In genomic region chr18:48022531-48023330, GRCh38 we compare ENCODE assay signal across 8 cellular contexts.
A peak's percentile ranks its signal among the peaks of the same experiment; 100 is the strongest.
DNase-seq lines count a peak whose midpoint lies in the region; ATAC-seq, FAIRE-seq and TF ChIP-seq lines count a peak whose summit lies in the region.

No MANE protein-coding gene starts in this region.

- DNase-seq in AG09319 (ENCODE audit: extremely low read depth, low read depth), result no peak
- peak; percentile 31 for DNase-seq in GM12892 (ENCODE audit: insufficient read length)
- DNase-seq in NCI-H1436 treated with DMSO at 0.1 percent for 48 hours (lab: John Stamatoyannopoulos, UW), result peak; percentile 28
- peak; percentile 58 for DNase-seq in SK-N-SH
- DNase-seq in epithelial cell of prostate (ENCODE audit: low read depth, low spot score), result no peak
- DNase-seq in mucosa of descending colon, result peak in 1 of 3 donors; percentile 49
- DNase-seq in stimulated activated CD4-positive, alpha-beta T cell treated with anti-CD3 and anti-CD28 coated beads, Interleukin-2, amount 100 ng/mL, for 48 hours, result no peak

- H3K79me2 ChIP-seq in SK-N-SH (ENCODE audit: insufficient read depth), result no peaks in the 10 kb centered on the region

- H3K36me3 ChIP-seq in SK-N-SH (replicated peaks in 1 of 2; ENCODE audit: control insufficient read depth in 1 of 2, insufficient read depth in 2 of 2, low read length in 1 of 2), result no peaks in the 10 kb centered on the region
- H3K36me3 ChIP-seq in mucosa of descending colon (ENCODE audit: low read depth), result no peaks in the 10 kb centered on the region

- H3K9me3 ChIP-seq in SK-N-SH, result no peaks in the 10 kb centered on the region
- H3K9me3 ChIP-seq in mucosa of descending colon, result no peaks in the 10 kb centered on the region

- POLR2A ChIA-PET in SK-N-SH (lab: Yijun Ruan, JAX), result interaction anchor here (0.9 to 1.0 kb wide), 2 partner anchors 15 to 419 kb away, joined by 3 read pairs; no protein-coding TSS in a partner anchor

- H3K9me2 ChIP-seq in SK-N-SH, result no peaks in the 10 kb centered on the region

- TF ChIP-seq RAD21 in SK-N-SH (IDR thresholded peaks at IDR 0.05; ENCODE audit: low read length), result peak; percentile 77

- intact Hi-C loops in mucosa of descending colon (cut with DNase I, micrococcal nuclease), result loop anchor here (5.0 to 10.0 kb wide), 3 partner anchors 248 to 422 kb away; no protein-coding TSS in a partner anchor

- H3K27ac ChIP-seq in SK-N-SH (ENCODE audit: low read depth in 2 of 2, low read length in 1 of 2) (peak overlapping the region; percentile 45 to 97), epithelial cell of prostate (peak overlapping the region; percentile 49)

- peak; percentile 53 for FAIRE-seq in GM12892 (lab: Jason Lieb, UNC)

- H3K4me1 ChIP-seq in SK-N-SH (ENCODE audit: control insufficient read depth in 1 of 2, insufficient read depth in 2 of 2, low read depth in 1 of 2, low read length in 1 of 2), result peaks cover 5 to 33% of the 10 kb centered on the region in 2 experiments; a peak in 3 of 4 replicates
- no peaks in the 10 kb centered on the region for H3K4me1 ChIP-seq in mucosa of descending colon (ENCODE audit: low read depth)

- TF ChIP-seq CTCF in AG09319 (IDR thresholded peaks at IDR 0.05; ENCODE audit: low read depth, low read length) (peak; percentile 54), SK-N-SH (IDR thresholded peaks at IDR 0.05) (peak; percentile 60), mucosa of descending colon (IDR thresholded peaks at IDR 0.05) (no peak)

- H3K4me3 ChIP-seq in SK-N-SH (ENCODE audit: low read depth in 2 of 2, low read length in 1 of 2), result no peak overlapping the region
- no peak overlapping the region for H3K4me3 ChIP-seq in mucosa of descending colon

- H4K20me1 ChIP-seq in SK-N-SH (ENCODE audit: insufficient read depth), result no peaks in the 10 kb centered on the region

- no peak for TF ChIP-seq POLR2A in GM12892 (IDR thresholded peaks at IDR 0.05; ENCODE audit: low read depth, low read length)

- peak overlapping the region; percentile 53 for H3K4me2 ChIP-seq in SK-N-SH

- ATAC-seq in mucosa of descending colon, result peak; percentile 73
- no peak for ATAC-seq in GM21737 (IDR thresholded peaks at IDR 0.05; ENCODE audit: unreplicated experiment)

- no peak overlapping the region for H3K9ac ChIP-seq in SK-N-SH

- H3K27me3 ChIP-seq in SK-N-SH (ENCODE audit: insufficient read depth), result peaks cover 22% of the 10 kb centered on the region

- CTCF ChIA-PET in SK-N-SH (lab: Yijun Ruan, JAX), result interaction anchor here (0.6 to 20.7 kb wide), 22 partner anchors 8 to 439 kb away, joined by 3 to 333 read pairs (median 3); partner anchors contain the start of gene SMAD2

- H2AFZ ChIP-seq in SK-N-SH (ENCODE audit: low read depth), result no peak overlapping the region

- TF ChIP-seq EP300 in SK-N-SH (IDR thresholded peaks at IDR 0.05; ENCODE audit: borderline replicate concordance in 1 of 2, low read depth in 1 of 2, low read length in 1 of 2), result no peak

- WGBS in SK-N-SH (ENCODE audit: low lambda C conversion rate), result 75% methylated on average over 16 of the region's 16 CpGs

- peaks cover 10% of the 10 kb centered on the region for H3F3A ChIP-seq in SK-N-SH (replicated peaks; ENCODE audit: insufficient read depth)

TF ChIP-seq in SK-N-SH, 30 proteins besides CTCF, POLR2A, EP300 and RAD21:
- TF ChIP-seq RXRA (IDR thresholded peaks at IDR 0.05; ENCODE audit: borderline replicate concordance, low read depth) (no peak), NFIC (IDR thresholded peaks at IDR 0.05; ENCODE audit: borderline replicate concordance) (no peak), SMC3 (IDR thresholded peaks at IDR 0.05; ENCODE audit: low read depth, low read length) (peak; percentile 56), YY1 (IDR thresholded peaks at IDR 0.05; ENCODE audit: low read depth) (no peak), FOSL2 (IDR thresholded peaks at IDR 0.05; ENCODE audit: borderline replicate concordance, low read depth) (no peak), MXI1 (IDR thresholded peaks at IDR 0.05; ENCODE audit: low read depth, low read length) (no peak), REST (IDR thresholded peaks at IDR 0.05; ENCODE audit: low read depth, low read length) (no peak), FOXJ3 (CRISPR knock-in tag; IDR thresholded peaks at IDR 0.05) (no peak)

Comparison
In these comparisons a context has a peak if more than half of its experiments do, and no peak if none do; other contexts are left out.
1. DNase-seq: peak in GM12892 (single experiment), NCI-H1436 treated with DMSO at 0.1 percent for 48 hours (single experiment) and SK-N-SH (single experiment); none in AG09319 (single experiment), epithelial cell of prostate (single experiment) and stimulated activated CD4-positive, alpha-beta T cell treated with anti-CD3 and anti-CD28 coated beads, Interleukin-2, amount 100 ng/mL, for 48 hours (0 of 2).